In genomic region chr12:51392556-51393237, GRCh38 we compare ENCODE assay signal across 8 cellular contexts. TPM values are rescaled to one million over a fixed set of nuclear protein-coding genes. Genes with fewer than 3 reads are reported as not detected.
DNase-seq lines count a peak whose midpoint lies in the region; ATAC-seq, FAIRE-seq and TF ChIP-seq lines count a peak whose summit lies in the region.

No MANE protein-coding gene starts in this region.

- TF ChIP-seq CTCF in left ventricle myocardium inferior (IDR thresholded peaks at IDR 0.05; ENCODE audit: borderline replicate concordance) (no peak), GM12878 (IDR thresholded peaks at IDR 0.05 in 2 of 3, conservative IDR thresholded peaks at IDR 0.05 in 1 of 3; ENCODE audit: control insufficient read depth in 2 of 3, extremely low read depth in 1 of 3, insufficient read depth in 1 of 3, low read depth in 3 of 3, low read length in 3 of 3) (no peak)

- peak; percentile 67 for ATAC-seq in GM12878

- H3K23ac ChIP-seq in mesenchymal stem cell (ENCODE audit: low read length in 2 of 2), result no peak overlapping the region

- in situ Hi-C loops in GM12878 (cut with MboI), result no loop called here

- SMC1A ChIA-PET in GM12878 (lab: Charles Lee; ENCODE audit: uncharacterized antibody, unreplicated experiment), result interaction anchor here (0.7 to 1.7 kb wide), 5 partner anchors 10 to 1757 kb away, joined by 3 to 4 read pairs (median 3); no protein-coding TSS in a partner anchor

- peak overlapping the region in 1 of 2 experiments; percentile 25 for H3K18ac ChIP-seq in mesenchymal stem cell (ENCODE audit: low read depth in 1 of 2, low read length in 2 of 2)

- no peak overlapping the region for H4K91ac ChIP-seq in mesenchymal stem cell (ENCODE audit: low read length)

- peak overlapping the region; percentile 91 for H3K4me2 ChIP-seq in GM12878 (ENCODE audit: control insufficient read depth, insufficient read depth)
- peak overlapping the region; percentile 85 for H3K4me2 ChIP-seq in mesenchymal stem cell (ENCODE audit: low read length, poor library complexity, severe bottlenecking)

- no peak for TF ChIP-seq RAD21 in GM12878 (IDR thresholded peaks at IDR 0.05; ENCODE audit: insufficient read depth, low read depth, low read length)

- peak; percentile 64 for TF ChIP-seq POLR2A in GM12878 (IDR thresholded peaks at IDR 0.05; ENCODE audit: low read depth, low read length)

- CTCF ChIA-PET in GM12878 (lab: Yijun Ruan, JAX), result interaction anchor here (0.6 to 1.7 kb wide), 5 partner anchors 24 to 75 kb away, joined by 3 to 7 read pairs (median 3); no protein-coding TSS in a partner anchor

- no peak overlapping the region for H3K4ac ChIP-seq in mesenchymal stem cell (ENCODE audit: low read depth in 1 of 2, low read length in 2 of 2)

- H3K27ac ChIP-seq in left ventricle myocardium inferior (replicated peaks) (no peak overlapping the region), HUES64 (ENCODE audit: low read depth, low read length) (no peak overlapping the region), GM12878 (ENCODE audit: control insufficient read depth, insufficient read depth) (peak overlapping the region; percentile 88), mesenchymal stem cell (ENCODE audit: low read length, poor library complexity, severe bottlenecking) (no peak overlapping the region)

- POLR2A ChIA-PET in GM12878 (lab: Charles Lee), result interaction anchor here (0.7 to 5.4 kb wide), 4 partner anchors 9 to 24 kb away, joined by 3 to 28 read pairs (median 5); no protein-coding TSS in a partner anchor

- H2BK5ac ChIP-seq in mesenchymal stem cell (ENCODE audit: low read depth, low read length, poor library complexity, severe bottlenecking), result no peak overlapping the region

- H3K27me3 ChIP-seq in left ventricle myocardium inferior (ENCODE audit: low read depth) (peaks cover 58% of the 10 kb centered on the region), HUES64 (ENCODE audit: insufficient read depth, low read length) (peaks cover 13% of the 10 kb centered on the region; the same call in 1 of the 2 replicates), GM12878 (replicated peaks in 1 of 2; ENCODE audit: control insufficient read depth in 2 of 2, insufficient read depth in 2 of 2, low read length in 1 of 2) (no peaks in the 10 kb centered on the region), mesenchymal stem cell (ENCODE audit: control insufficient read depth in 1 of 2, insufficient read depth in 1 of 2, low read length in 2 of 2) (peaks cover 0 to 12% of the 10 kb centered on the region in 2 experiments)

- H3K79me1 ChIP-seq in mesenchymal stem cell (replicated peaks; ENCODE audit: low read length, poor library complexity, severe bottlenecking), result no peaks in the 10 kb centered on the region

- H3K14ac ChIP-seq in mesenchymal stem cell (ENCODE audit: low read length in 2 of 2), result no peak overlapping the region

- peak overlapping the region in 1 of 2 experiments; percentile 42 for H2BK12ac ChIP-seq in mesenchymal stem cell (ENCODE audit: low read length in 2 of 2)

- no peaks in the 10 kb centered on the region for H4K20me1 ChIP-seq in GM12878 (ENCODE audit: control insufficient read depth, insufficient read depth)

- RAD21 ChIA-PET in GM12878 (lab: Charles Lee; ENCODE audit: unreplicated experiment), result interaction anchor here (4.0 kb wide), 1 partner anchor 23 kb away, joined by 19 read pairs; no protein-coding TSS in a partner anchor

- no peak overlapping the region for H2BK15ac ChIP-seq in mesenchymal stem cell (ENCODE audit: low read depth, poor library complexity, severe bottlenecking)

- H3K9ac ChIP-seq in HUES64 (ENCODE audit: low read depth, low read length) (peak overlapping the region; percentile 53; the same call in 1 of the 2 replicates), GM12878 (ENCODE audit: control insufficient read depth, insufficient read depth, low read length) (peak overlapping the region; percentile 83; the same call in 1 of the 2 replicates), mesenchymal stem cell (ENCODE audit: low read length) (peak overlapping the region; percentile 68)

- H3K4me1 ChIP-seq in left ventricle myocardium inferior (peaks cover 32% of the 10 kb centered on the region), HUES64 (ENCODE audit: insufficient read depth, low read length) (peaks cover 26% of the 10 kb centered on the region), GM12878 (ENCODE audit: control insufficient read depth, insufficient read depth, low read length) (peaks cover 49% of the 10 kb centered on the region), mesenchymal stem cell (ENCODE audit: control insufficient read depth, insufficient read depth, low read depth, low read length) (peaks cover 26% of the 10 kb centered on the region)

- H3K4me3 ChIP-seq in left ventricle myocardium inferior (peak overlapping the region; percentile 70), HUES64 (ENCODE audit: low read length) (peak overlapping the region; percentile 92), GM12878 (peak overlapping the region; percentile 96), mesenchymal stem cell (ENCODE audit: insufficient read depth in 1 of 2, low read depth in 1 of 2, low read length in 2 of 2) (peak overlapping the region in 1 of 2 experiments; percentile 55)

- TSS peak; percentile 79 for BruUV-seq in GM12878 (replicated peaks; lab: Mats Ljungman, UMichigan)

- peaks cover 29% of the 10 kb centered on the region for H3K79me2 ChIP-seq in GM12878 (ENCODE audit: control insufficient read depth, insufficient read depth, low read length)

- H4K8ac ChIP-seq in mesenchymal stem cell (ENCODE audit: low read length), result peak overlapping the region; percentile 69

- H3K36me3 ChIP-seq in left ventricle myocardium inferior (no peaks in the 10 kb centered on the region), HUES64 (ENCODE audit: insufficient read depth, low read length) (0 out of 2 replicates have a peak, but pooled peaks cover 10% of the 10 kb centered on the region), GM12878 (ENCODE audit: control insufficient read depth in 2 of 2, insufficient read depth in 2 of 2, low read length in 1 of 2) (no peaks in the 10 kb centered on the region), mesenchymal stem cell (ENCODE audit: control insufficient read depth in 1 of 2, insufficient read depth in 2 of 2, low read depth in 1 of 2, low read length in 2 of 2) (no peaks in the 10 kb centered on the region)

- TF ChIP-seq EP300 in GM12878 (IDR thresholded peaks at IDR 0.05; ENCODE audit: borderline replicate concordance in 1 of 2, control insufficient read depth in 1 of 2, low read depth in 2 of 2, low read length in 2 of 2), result no peak

- no peak overlapping the region; the same call in 1 of the 2 replicates for H2AFZ ChIP-seq in GM12878 (ENCODE audit: control insufficient read depth, low read depth, low read length)
- no peak overlapping the region for H2AFZ ChIP-seq in mesenchymal stem cell (ENCODE audit: low read depth, low read length)

- DNase-seq in left ventricle myocardium inferior, result no peak
- no peak for DNase-seq in cardiac septum (ENCODE audit: low spot score)
- no peak for DNase-seq in GM12878 (ENCODE audit: low read depth, low spot score)
- DNase-seq in mesenchymal stem cell, result peak; percentile 89
- no peak for DNase-seq in KG1 (lab: John Stamatoyannopoulos, UW)
- DNase-seq in cerebellar cortex (ENCODE audit: low spot score), result no peak
- no peak for DNase-seq in 8988T

- H2AK5ac ChIP-seq in mesenchymal stem cell (ENCODE audit: low read length, severe bottlenecking), result no peak overlapping the region

- FAIRE-seq in GM12878 (lab: Jason Lieb, UNC), result no peak

- H2BK120ac ChIP-seq in mesenchymal stem cell (ENCODE audit: low read depth, low read length), result no peak overlapping the region

- no peaks in the 10 kb centered on the region for H3K9me3 ChIP-seq in left ventricle myocardium inferior (replicated peaks)
- no peaks in the 10 kb centered on the region for H3K9me3 ChIP-seq in HUES64 (ENCODE audit: insufficient read depth, low read depth, low read length)
- no peaks in the 10 kb centered on the region for H3K9me3 ChIP-seq in GM12878 (replicated peaks; ENCODE audit: control insufficient read depth, insufficient read depth, low read length)
- H3K9me3 ChIP-seq in mesenchymal stem cell (ENCODE audit: control insufficient read depth, low read length), result no peaks in the 10 kb centered on the region

- intact Hi-C loops in left ventricle myocardium inferior (cut with micrococcal nuclease) (no loop called here), cardiac septum (cut with DNase I) (no loop called here), GM12878 (cut with micrococcal nuclease; ENCODE audit: unreplicated experiment) (no loop called here)

- WGBS in HUES64, result 22% methylated on average over 20 of the region's 22 CpGs
- WGBS in GM12878 (ENCODE audit: insufficient coverage, insufficient replicate concordance, low lambda C conversion rate, missing lambda C conversion rate), result 0% methylated on average over 20 of the region's 22 CpGs
- 28% methylated on average over 20 of the region's 22 CpGs for WGBS in mesenchymal stem cell

RNA-seq across cellular contexts. Expression of gene GALNT6, which starts 1.5 kb away (rescaled TPM):
- total RNA-seq in left ventricle myocardium inferior (0.60 TPM), cardiac septum (0.65 TPM), GM12878 (2014; rRNA removed) (34.6 and 37.2 TPM in 2 replicates), GM12878 (2014; rRNA removed; fragmentation: Illumina TruSeq; extraction: Trizol) (21.7 and 25.5 TPM in 2 replicates), GM12878 (2021) (31.5 and 40.4 TPM in 2 replicates)
- 4.8 TPM for polyA plus RNA-seq in HUES64 (2013, experiment 1 of 2)
- 5.5 TPM for polyA plus RNA-seq in HUES64 (2013, experiment 2 of 2)
- 77.3 and 94.1 TPM in 2 replicates for total RNA-seq in GM12878 (2013; cell fraction: nucleolus; rRNA removed)
- 7.5 TPM for polyA plus RNA-seq in GM12878 (2011; ENCODE audit: low read depth)
- polyA plus RNA-seq in GM12878 (2011; rRNA removed) (8.3 and 16.2 TPM in 2 replicates), GM12878 (2014; fragmentation: Illumina TruSeq; extraction: Trizol) (26.2 and 26.3 TPM in 2 replicates), GM12878 (2014; fragmentation: Nextera tagmentation; extraction: Ambion mirVana) (10 to 100 TPM in 1 of 2 experiments, 1 to 10 TPM in 1; 6.6 to 11.4 TPM), GM12878 (2014; rRNA removed) (18.6 and 28.0 TPM in 2 replicates), GM12878 (2016; fragmentation: Nextera tagmentation; extraction: Ambion mirVana) (10 to 100 TPM; 18.2 to 21.8 TPM)
- polyA plus RNA-seq in GM12878 (2011; cell fraction: cytosol; rRNA removed), result 17.2 and 19.6 TPM in 2 replicates
- polyA plus RNA-seq in GM12878 (2011; cell fraction: nucleus; rRNA removed), result 13.5 and 21.7 TPM in 2 replicates
- 11.7 and 13.3 TPM in 2 replicates for polyA plus RNA-seq in GM12878 (2012)
- polyA minus RNA-seq in GM12878 (2011; rRNA and poly(A)+ RNA removed), result 18.1 and 26.0 TPM in 2 replicates
- 3.6 and 5.0 TPM in 2 replicates for polyA minus RNA-seq in GM12878 (2011; cell fraction: cytosol; rRNA and poly(A)+ RNA removed)
- 15.0 and 28.4 TPM in 2 replicates for polyA minus RNA-seq in GM12878 (2011; cell fraction: nucleus; rRNA and poly(A)+ RNA removed)
- 20.7 TPM for polyA plus RNA-seq in mesenchymal stem cell (2013, experiment 1 of 2)
- polyA plus RNA-seq in mesenchymal stem cell (2013, experiment 2 of 2), result 20.7 TPM

RNA-seq across cellular contexts. Expression of gene SLC4A8, which starts 31.9 kb away (rescaled TPM):
- 0.14 TPM for total RNA-seq in left ventricle myocardium inferior
- total RNA-seq in cardiac septum, result 0.86 TPM
- 5.7 TPM for polyA plus RNA-seq in HUES64 (2013, experiment 1 of 2)
- 5.1 TPM for polyA plus RNA-seq in HUES64 (2013, experiment 2 of 2)
- 17.9 and 20.2 TPM in 2 replicates for total RNA-seq in GM12878 (2013; cell fraction: nucleolus; rRNA removed)
- total RNA-seq in GM12878 (2014; rRNA removed), result 4.4 and 5.3 TPM in 2 replicates
- 3.8 and 4.5 TPM in 2 replicates for total RNA-seq in GM12878 (2014; rRNA removed; fragmentation: Illumina TruSeq; extraction: Trizol)
- 7.7 and 10.7 TPM in 2 replicates for total RNA-seq in GM12878 (2021)
- polyA plus RNA-seq in GM12878 (2011; ENCODE audit: low read depth), result 1.5 TPM
- polyA plus RNA-seq in GM12878 (2011; rRNA removed), result 2.7 and 2.9 TPM in 2 replicates
- polyA plus RNA-seq in GM12878 (2011; cell fraction: cytosol; rRNA removed), result 2.2 and 2.9 TPM in 2 replicates
- polyA plus RNA-seq in GM12878 (2011; cell fraction: nucleus; rRNA removed), result 2.2 and 4.6 TPM in 2 replicates
- polyA plus RNA-seq in GM12878 (2012), result 1.8 and 3.2 TPM in 2 replicates
- 4.1 and 6.3 TPM in 2 replicates for polyA plus RNA-seq in GM12878 (2014; fragmentation: Illumina TruSeq; extraction: Trizol)
- polyA plus RNA-seq in GM12878 (2014; fragmentation: Nextera tagmentation; extraction: Ambion mirVana), result 1 to 10 TPM; 1.4 to 2.0 TPM
- polyA plus RNA-seq in GM12878 (2014; rRNA removed), result 5.6 and 6.3 TPM in 2 replicates
- polyA plus RNA-seq in GM12878 (2016; fragmentation: Nextera tagmentation; extraction: Ambion mirVana), result 1 to 10 TPM; 2.7 to 3.4 TPM
- polyA minus RNA-seq in GM12878 (2011; rRNA and poly(A)+ RNA removed), result 2.9 and 4.4 TPM in 2 replicates
- 0.52 and 0.94 TPM in 2 replicates for polyA minus RNA-seq in GM12878 (2011; cell fraction: cytosol; rRNA and poly(A)+ RNA removed)
- polyA minus RNA-seq in GM12878 (2011; cell fraction: nucleus; rRNA and poly(A)+ RNA removed), result 1.8 and 3.6 TPM in 2 replicates
- polyA plus RNA-seq in mesenchymal stem cell (2013, experiment 1 of 2), result 2.5 TPM
- 2.2 TPM for polyA plus RNA-seq in mesenchymal stem cell (2013, experiment 2 of 2)

RNA-seq across cellular contexts. Expression of gene CELA1, which starts 46.2 kb away (rescaled TPM):
- total RNA-seq in left ventricle myocardium inferior, result not detected
- not detected for total RNA-seq in cardiac septum
- polyA plus RNA-seq in HUES64 (2013, experiment 1 of 2), result not detected
- polyA plus RNA-seq in HUES64 (2013, experiment 2 of 2), result not detected
- total RNA-seq in GM12878 (2013; cell fraction: nucleolus; rRNA removed), result not detected in 2 replicates
- total RNA-seq in GM12878 (2014; rRNA removed), result not detected in 2 replicates
- not detected in 2 replicates for total RNA-seq in GM12878 (2014; rRNA removed; fragmentation: Illumina TruSeq; extraction: Trizol)
- total RNA-seq in GM12878 (2021), result not detected in 2 replicates
- not detected for polyA plus RNA-seq in GM12878 (2011; ENCODE audit: low read depth)
- not detected in 2 replicates for polyA plus RNA-seq in GM12878 (2011; rRNA removed)
- not detected in 2 replicates for polyA plus RNA-seq in GM12878 (2011; cell fraction: cytosol; rRNA removed)
- polyA plus RNA-seq in GM12878 (2011; cell fraction: nucleus; rRNA removed), result not detected in 2 replicates
- polyA plus RNA-seq in GM12878 (2012), result not detected in 2 replicates
- polyA plus RNA-seq in GM12878 (2014; fragmentation: Illumina TruSeq; extraction: Trizol), result not detected in 2 replicates
- polyA plus RNA-seq in GM12878 (2014; fragmentation: Nextera tagmentation; extraction: Ambion mirVana), result not detected
- polyA plus RNA-seq in GM12878 (2014; rRNA removed), result not detected in 2 replicates
- polyA plus RNA-seq in GM12878 (2016; fragmentation: Nextera tagmentation; extraction: Ambion mirVana), result not detected
- polyA minus RNA-seq in GM12878 (2011; rRNA and poly(A)+ RNA removed), result not detected in 2 replicates
- polyA minus RNA-seq in GM12878 (2011; cell fraction: cytosol; rRNA and poly(A)+ RNA removed), result not detected in 2 replicates
- polyA minus RNA-seq in GM12878 (2011; cell fraction: nucleus; rRNA and poly(A)+ RNA removed), result not detected in 2 replicates
- polyA plus RNA-seq in mesenchymal stem cell (2013, experiment 1 of 2), result not detected
- not detected for polyA plus RNA-seq in mesenchymal stem cell (2013, experiment 2 of 2)

Comparison
In these comparisons a context has a peak if more than half of its experiments do, and no peak if none do; other contexts are left out.
1. RNA of gene GALNT6, which starts 1.5 kb away (total RNA-seq): 21.7 to 94.1 TPM in GM12878; 0.65 TPM in cardiac septum (single experiment) and 0.60 TPM in left ventricle myocardium inferior (single experiment); every median in the first group is over 10 times any median in the second.
2. Peak in every context shown above with its lines, with median percentiles within 50 percentile points of each other: H3K9ac ChIP-seq.